Comparison of ENCODE assay signal across 15 cellular contexts in genomic region chr9:113479150-113479761, GRCh38. TPM values are rescaled to one million over a fixed set of nuclear protein-coding genes. Genes with fewer than 3 reads are reported as not detected.
A peak's percentile ranks its signal among the peaks of the same experiment; 100 is the strongest.
DNase-seq lines count a peak whose midpoint lies in the region; ATAC-seq and TF ChIP-seq lines count a peak whose summit lies in the region.
"Had no signal": no experiment of that assay in that cellular context is flagged by ENCODE, and none has a peak within 500 bp of the region (broad histone marks: within the 10 kb centered on the region; RNA-seq: fewer than 3 reads in every experiment).

No MANE protein-coding gene starts in this region.

- no peak overlapping the region for H3K4me3 ChIP-seq in right atrium auricular region
- H3K4me3 ChIP-seq: colonic mucosa, esophagus muscularis mucosa, K562, SJSA1, skin epidermis had no signal

- peaks cover 0 to 70% of the 10 kb centered on the region in 2 donors for H3K4me1 ChIP-seq in right atrium auricular region
- H3K4me1 ChIP-seq: colonic mucosa had no signal

- H3K4me3 Mint-ChIP-seq in immature natural killer cell = peak overlapping the region in 4 of 5 donors; percentile 33 to 66 (median 53)
- no peak overlapping the region for H3K4me3 Mint-ChIP-seq in stimulated activated naive CD8-positive, alpha-beta T cell treated with anti-CD3 and anti-CD28 coated beads, Interleukin-15, Interleukin-2, amounts not matched to agents 100 ng/mL and 50 ng/mL, for 24 hours
- no peak overlapping the region for H3K4me3 Mint-ChIP-seq in glutamatergic neuron (ENCODE audit: unreplicated experiment)
- H3K4me3 Mint-ChIP-seq: activated B cell treated with CpG ODN at 0.5 μM for 24 hours had no signal

- H3K27ac Mint-ChIP-seq in immature natural killer cell (peak overlapping the region in 2 of 6 donors; percentile 7 to 32), glutamatergic neuron (ENCODE audit: unreplicated experiment) (no peak overlapping the region)
- peak overlapping the region; percentile 1 for H3K27ac Mint-ChIP-seq in stimulated activated naive CD8-positive, alpha-beta T cell treated with anti-CD3 and anti-CD28 coated beads, Interleukin-15, Interleukin-2, amounts not matched to agents 100 ng/mL and 50 ng/mL, for 24 hours
- H3K27ac Mint-ChIP-seq: activated B cell treated with CpG ODN at 0.5 μM for 24 hours had no signal

- DNase-seq in right atrium auricular region (ENCODE audit: low spot score) = no peak
- DNase-seq in Right ventricle myocardium superior = no peak
- peak; percentile 46 to 48 (median 48) for DNase-seq in immature natural killer cell
- DNase-seq in HCEC 1CT = no peak
- no peak for DNase-seq in glutamatergic neuron
- no peak for DNase-seq in ureter (ENCODE audit: low spot score)
- DNase-seq: activated B cell treated with CpG ODN at 0.5 μM for 24 hours, colonic mucosa, hypothalamus had no signal

- peaks cover 1 to 3% (median 3%) of the 10 kb centered on the region in 3 donors for H3K27me3 Mint-ChIP-seq in immature natural killer cell (ENCODE audit: low read depth in 3 of 3)
- peaks cover 6% of the 10 kb centered on the region for H3K27me3 Mint-ChIP-seq in stimulated activated naive CD8-positive, alpha-beta T cell treated with anti-CD3 and anti-CD28 coated beads, Interleukin-15, Interleukin-2, amounts not matched to agents 100 ng/mL and 50 ng/mL, for 24 hours
- peaks cover 5% of the 10 kb centered on the region for H3K27me3 Mint-ChIP-seq in glutamatergic neuron (ENCODE audit: unreplicated experiment)

- H3K36me3 Mint-ChIP-seq in immature natural killer cell (no peaks in the 10 kb centered on the region), glutamatergic neuron (ENCODE audit: unreplicated experiment) (peaks cover 4% of the 10 kb centered on the region)
- H3K36me3 Mint-ChIP-seq in stimulated activated naive CD8-positive, alpha-beta T cell treated with anti-CD3 and anti-CD28 coated beads, Interleukin-15, Interleukin-2, amounts not matched to agents 100 ng/mL and 50 ng/mL, for 24 hours (ENCODE audit: low read depth) = no peaks in the 10 kb centered on the region

- H3K4me1 Mint-ChIP-seq in immature natural killer cell = peaks cover 21 to 29% of the 10 kb centered on the region in 2 donors
- peaks cover 14% of the 10 kb centered on the region for H3K4me1 Mint-ChIP-seq in stimulated activated naive CD8-positive, alpha-beta T cell treated with anti-CD3 and anti-CD28 coated beads, Interleukin-15, Interleukin-2, amounts not matched to agents 100 ng/mL and 50 ng/mL, for 24 hours (ENCODE audit: low read depth)
- H3K4me1 Mint-ChIP-seq in glutamatergic neuron (ENCODE audit: low read depth, unreplicated experiment) = no peaks in the 10 kb centered on the region
- H3K4me1 Mint-ChIP-seq: activated B cell treated with CpG ODN at 0.5 μM for 24 hours had no signal

- H3K9me3 ChIP-seq in right atrium auricular region = no peaks in the 10 kb centered on the region
- H3K9me3 ChIP-seq: colonic mucosa, esophagus muscularis mucosa, SJSA1 had no signal

- intact Hi-C loops in Right ventricle myocardium superior (cut with DNase I) = no loop called here

- H3K36me3 ChIP-seq in right atrium auricular region = no peaks in the 10 kb centered on the region
- H3K36me3 ChIP-seq: colonic mucosa, esophagus muscularis mucosa, SJSA1 had no signal

- ATAC-seq in Right ventricle myocardium superior (ENCODE audit: poor library complexity) = no peak
- ATAC-seq: K562 had no signal

- H3K27me3 ChIP-seq in right atrium auricular region = no peaks in the 10 kb centered on the region
- H3K27me3 ChIP-seq: colonic mucosa, esophagus muscularis mucosa, SJSA1 had no signal

- H3K27ac ChIP-seq in right atrium auricular region (peak overlapping the region; percentile 12 to 18), VCaP (peak overlapping the region; percentile 93)
- H3K27ac ChIP-seq: colonic mucosa, SJSA1, skin epidermis had no signal

- TF ChIP-seq CTCF in right atrium auricular region (IDR thresholded peaks at IDR 0.05) (no peak), VCaP (conservative IDR thresholded peaks at IDR 0.05) (no peak), glutamatergic neuron (IDR thresholded peaks at IDR 0.05; ENCODE audit: partially characterized antibody, unreplicated experiment) (no peak)

- H3K9me3 Mint-ChIP-seq in immature natural killer cell = peaks cover 0 to 2% (median 0%) of the 10 kb centered on the region in 6 donors
- H3K9me3 Mint-ChIP-seq in stimulated activated naive CD8-positive, alpha-beta T cell treated with anti-CD3 and anti-CD28 coated beads, Interleukin-15, Interleukin-2, amounts not matched to agents 100 ng/mL and 50 ng/mL, for 24 hours = no peaks in the 10 kb centered on the region
- peaks cover 7% of the 10 kb centered on the region for H3K9me3 Mint-ChIP-seq in glutamatergic neuron (ENCODE audit: unreplicated experiment)
- H3K9me3 Mint-ChIP-seq: activated B cell treated with CpG ODN at 0.5 μM for 24 hours had no signal

RNA-seq across cellular contexts. Expression of gene RGS3, which starts 15.7 kb away (rescaled TPM):
- 100 to 1,000 TPM; 112 to 184 TPM for total RNA-seq in right atrium auricular region
- 138 TPM for total RNA-seq in Right ventricle myocardium superior
- polyA plus RNA-seq in immature natural killer cell = 100 to 1,000 TPM in 1 of 3 donors, 10 to 100 TPM in 2; 76.9 to 230 (median 90.7) TPM
- total RNA-seq in glutamatergic neuron (ENCODE audit: unreplicated experiment) = 18.9 TPM
- 57.9 TPM for total RNA-seq in ureter

Comparison
In these comparisons a context has a peak if more than half of its experiments do, and no peak if none do; other contexts are left out.
1. DNase-seq: peak in immature natural killer cell (3 of 3); none in right atrium auricular region (single experiment), Right ventricle myocardium superior (single experiment), HCEC 1CT (single experiment), glutamatergic neuron (single experiment) and ureter (single experiment).
2. H3K4me3 Mint-ChIP-seq: peak in immature natural killer cell (4 of 5); none in stimulated activated naive CD8-positive, alpha-beta T cell treated with anti-CD3 and anti-CD28 coated beads, Interleukin-15, Interleukin-2, amounts not matched to agents 100 ng/mL and 50 ng/mL, for 24 hours (single experiment) and glutamatergic neuron (single experiment).